ENCODE assay signal across 17 cellular contexts in genomic region chr3:37968784-37969600, GRCh38. TPM values are rescaled to one million over a fixed set of nuclear protein-coding genes. Genes with fewer than 3 reads are reported as not detected.
DNase-seq lines count a peak whose midpoint lies in the region; ATAC-seq and TF ChIP-seq lines count a peak whose summit lies in the region.
"Had no signal": no experiment of that assay in that cellular context is flagged by ENCODE, and none has a peak within 500 bp of the region (broad histone marks: within the 10 kb centered on the region; RNA-seq: fewer than 3 reads in every experiment).

No MANE protein-coding gene starts in this region.

- no peaks in the 10 kb centered on the region for H3F3A ChIP-seq in GM23338 (replicated peaks; ENCODE audit: low read depth)

- H3K4me1 Mint-ChIP-seq in GM23338 (peaks cover 27% of the 10 kb centered on the region), CD14-positive monocyte (no peaks in the 10 kb centered on the region)
- H3K4me1 Mint-ChIP-seq: activated CD4-positive, alpha-beta T cell treated with anti-CD3 and anti-CD28 coated beads, Interleukin-2, amount 10 ng/mL, durations not matched to agents 24 days and 14 days; naive thymus-derived CD8-positive, alpha-beta T cell had no signal

- intact Hi-C loops in left lung (cut with DNase I): loop anchor here (5.0 to 10.0 kb wide), 2 partner anchors 112 to 114 kb away; no protein-coding TSS in a partner anchor
- intact Hi-C loops in CD14-positive monocyte (cut with micrococcal nuclease): loop anchor here in 1 of 2 donors (5.0 kb wide), 1 partner anchor 33 kb away; no protein-coding TSS in a partner anchor

- no peak overlapping the region for H3K4me2 ChIP-seq in GM23338
- H3K4me2 ChIP-seq in skeletal muscle satellite cell (ENCODE audit: low read length): peak overlapping the region; percentile 29

- no peaks in the 10 kb centered on the region for H3K79me2 ChIP-seq in GM23338 (replicated peaks; ENCODE audit: insufficient read depth)

- H3K27me3 ChIP-seq in GM23338 (ENCODE audit: insufficient read depth): no peaks in the 10 kb centered on the region
- H3K27me3 ChIP-seq in left lung: no peaks in the 10 kb centered on the region
- H3K27me3 ChIP-seq in skeletal muscle satellite cell (ENCODE audit: control insufficient read depth, insufficient read depth, low read length): no peaks in the 10 kb centered on the region
- H3K27me3 ChIP-seq in brain microvascular endothelial cell (replicated peaks): no peaks in the 10 kb centered on the region
- H3K27me3 ChIP-seq: gastrocnemius medialis had no signal

- H3K9ac ChIP-seq in skeletal muscle satellite cell (ENCODE audit: low read depth, low read length): peak overlapping the region; percentile 31

- H3K27me3 Mint-ChIP-seq in GM23338 (ENCODE audit: insufficient read depth, low read depth, poor library complexity) (peaks cover 2% of the 10 kb centered on the region), CD14-positive monocyte (ENCODE audit: low read depth in 3 of 3) (peaks cover 0 to 2% (median 0%) of the 10 kb centered on the region in 3 donors)
- H3K27me3 Mint-ChIP-seq: CD4-positive, alpha-beta T cell; naive thymus-derived CD8-positive, alpha-beta T cell had no signal

- in situ Hi-C loops in brain microvascular endothelial cell (cut with HindIII; ENCODE audit: low pct_ligation_motif_present, low sequenced_read_pairs): no loop called here

- no peak for TF ChIP-seq CTCF in GM23338 (conservative IDR thresholded peaks at IDR 0.05; ENCODE audit: low read depth in 2 of 2)
- TF ChIP-seq CTCF in coronary artery (IDR thresholded peaks at IDR 0.05): no peak
- TF ChIP-seq CTCF in left lung (IDR thresholded peaks at IDR 0.05): no peak
- no peak for TF ChIP-seq CTCF in CD14-positive monocyte (IDR thresholded peaks at IDR 0.05)
- TF ChIP-seq CTCF in brain microvascular endothelial cell (IDR thresholded peaks at IDR 0.05; ENCODE audit: low read depth, low read length, missing control alignments): no peak

- DNase-seq in GM23338 (ENCODE audit: low spot score): no peak
- DNase-seq in coronary artery (ENCODE audit: low spot score): no peak
- no peak for DNase-seq in left lung
- no peak for DNase-seq in CD14-positive monocyte (ENCODE audit: low spot score)
- DNase-seq in RKO (ENCODE audit: low spot score): no peak
- DNase-seq in brain microvascular endothelial cell: no peak
- DNase-seq: ACHN; activated CD4-positive, alpha-beta T cell treated with anti-CD3 and anti-CD28 coated beads, Interleukin-2, amount 10 ng/mL, durations not matched to agents 24 days and 14 days; activated naive CD4-positive, alpha-beta T cell treated with anti-CD3 and anti-CD28 coated beads for 36 hours; CD4-positive, alpha-beta T cell; cortex of kidney; naive thymus-derived CD8-positive, alpha-beta T cell; trophoblast cell had no signal

- H3K36me3 Mint-ChIP-seq in GM23338 (ENCODE audit: low read depth) (peaks cover 6% of the 10 kb centered on the region; the same call in 2 of the 3 replicates), CD14-positive monocyte (peaks cover 2 to 3% of the 10 kb centered on the region in 2 donors)
- H3K36me3 Mint-ChIP-seq: naive thymus-derived CD8-positive, alpha-beta T cell had no signal

- no peak for ATAC-seq in GM23338
- no peak for ATAC-seq in left lung
- no peak for ATAC-seq in HG03442 (IDR thresholded peaks at IDR 0.05; ENCODE audit: unreplicated experiment)
- ATAC-seq: naive thymus-derived CD8-positive, alpha-beta T cell had no signal

- H3K4me3 Mint-ChIP-seq in GM23338 (no peak overlapping the region), CD14-positive monocyte (no peak overlapping the region)
- H3K4me3 Mint-ChIP-seq: activated CD4-positive, alpha-beta T cell treated with anti-CD3 and anti-CD28 coated beads, Interleukin-2, amount 10 ng/mL, durations not matched to agents 24 days and 14 days; activated naive CD4-positive, alpha-beta T cell treated with anti-CD3 and anti-CD28 coated beads for 36 hours; CD4-positive, alpha-beta T cell; naive thymus-derived CD8-positive, alpha-beta T cell had no signal

- H3K9me3 Mint-ChIP-seq in GM23338 (no peaks in the 10 kb centered on the region), CD14-positive monocyte (peaks cover 0 to 2% (median 0%) of the 10 kb centered on the region in 7 donors)
- H3K9me3 Mint-ChIP-seq: activated CD4-positive, alpha-beta T cell treated with anti-CD3 and anti-CD28 coated beads, Interleukin-2, amount 10 ng/mL, durations not matched to agents 24 days and 14 days; activated naive CD4-positive, alpha-beta T cell treated with anti-CD3 and anti-CD28 coated beads for 36 hours; CD4-positive, alpha-beta T cell; naive thymus-derived CD8-positive, alpha-beta T cell had no signal

- H3K27ac Mint-ChIP-seq in GM23338: no peak overlapping the region
- H3K27ac Mint-ChIP-seq in CD14-positive monocyte: no peak overlapping the region
- H3K27ac Mint-ChIP-seq: activated naive CD4-positive, alpha-beta T cell treated with anti-CD3 and anti-CD28 coated beads for 36 hours; CD4-positive, alpha-beta T cell; naive thymus-derived CD8-positive, alpha-beta T cell had no signal

- H3K4me1 ChIP-seq in GM23338 (ENCODE audit: insufficient read depth): 0 out of 2 replicates have a peak, but pooled peaks cover 10% of the 10 kb centered on the region
- peaks cover 0 to 22% of the 10 kb centered on the region in 2 donors for H3K4me1 ChIP-seq in left lung
- peaks cover 32% of the 10 kb centered on the region for H3K4me1 ChIP-seq in skeletal muscle satellite cell (ENCODE audit: control insufficient read depth, insufficient read depth, low read length)
- H3K4me1 ChIP-seq: prostate gland had no signal

- H3K4me3 ChIP-seq in GM23338 (no peak overlapping the region), coronary artery (no peak overlapping the region), left lung (no peak overlapping the region), skeletal muscle satellite cell (ENCODE audit: low read length) (no peak overlapping the region), brain microvascular endothelial cell (ENCODE audit: low read depth, low read length) (no peak overlapping the region)
- H3K4me3 ChIP-seq: gastrocnemius medialis, prostate gland had no signal

- H3K36me3 ChIP-seq in GM23338 (ENCODE audit: insufficient read depth): no peaks in the 10 kb centered on the region
- H3K36me3 ChIP-seq in left lung: no peaks in the 10 kb centered on the region
- H3K36me3 ChIP-seq in skeletal muscle satellite cell (ENCODE audit: insufficient read depth, low read length): peaks cover 19% of the 10 kb centered on the region
- no peaks in the 10 kb centered on the region for H3K36me3 ChIP-seq in brain microvascular endothelial cell (replicated peaks)
- H3K36me3 ChIP-seq: gastrocnemius medialis, prostate gland had no signal

- no peak overlapping the region for H2AFZ ChIP-seq in GM23338

- no peaks in the 10 kb centered on the region for H4K20me1 ChIP-seq in GM23338 (replicated peaks; ENCODE audit: insufficient read depth)

- H3K27ac ChIP-seq in GM23338 (ENCODE audit: low read depth) (peak overlapping the region; percentile 55; the same call in 1 of the 2 replicates), coronary artery (peak overlapping the region; percentile 25 to 51), left lung (peak overlapping the region; percentile 13 to 14), brain microvascular endothelial cell (no peak overlapping the region)
- H3K27ac ChIP-seq: prostate gland had no signal

- no peaks in the 10 kb centered on the region for H3K9me3 ChIP-seq in left lung
- no peaks in the 10 kb centered on the region for H3K9me3 ChIP-seq in skeletal muscle satellite cell (replicated peaks; ENCODE audit: low read length)
- H3K9me3 ChIP-seq: gastrocnemius medialis, prostate gland had no signal

- H3K9me2 ChIP-seq in GM23338 (ENCODE audit: insufficient read depth): no peaks in the 10 kb centered on the region

TF ChIP-seq in GM23338, 12 proteins besides CTCF, POLR2A, EP300 and RAD21 (continues in another document):
- no peak for TF ChIP-seq STAT1 (IDR thresholded peaks at IDR 0.05; ENCODE audit: unreplicated experiment)
- no peak for TF ChIP-seq EZH2 (IDR thresholded peaks at IDR 0.05; ENCODE audit: low read depth, unreplicated experiment)
- TF ChIP-seq POLR2AphosphoS5 (IDR thresholded peaks at IDR 0.05; ENCODE audit: low read depth): no peak
- no peak for TF ChIP-seq NANOG (IDR thresholded peaks at IDR 0.05; ENCODE audit: borderline replicate concordance)
- TF ChIP-seq CREB1 (CRISPR knock-in tag; IDR thresholded peaks at IDR 0.05; ENCODE audit: low read depth): no peak
- no peak for TF ChIP-seq EZH2phosphoT487 (IDR thresholded peaks at IDR 0.05; ENCODE audit: unreplicated experiment)

RNA-seq across cellular contexts. Expression of gene VILL, which starts 21.6 kb away (rescaled TPM):
- 4.2 and 9.8 TPM in 2 replicates for total RNA-seq in GM23338 (2014; rRNA removed; shearing (Covaris generic))
- 2.7 and 3.4 TPM in 2 replicates for polyA plus RNA-seq in GM23338 (2016; fragmentation: Nextera tagmentation; extraction: Ambion mirVana)
- total RNA-seq in left lung: 10 to 100 TPM; 29.0 to 36.9 TPM
- 4.3 and 7.6 TPM in 2 replicates for total RNA-seq in skeletal muscle satellite cell (2012; rRNA removed)
- polyA plus RNA-seq in CD14-positive monocyte: 1 to 10 TPM; 4.4 to 7.4 TPM
